Comparison of ENCODE assay signal across 8 cellular contexts in genomic region chr5:4700082-4700481, GRCh38.
DNase-seq lines count a peak whose midpoint lies in the region; ATAC-seq, FAIRE-seq and TF ChIP-seq lines count a peak whose summit lies in the region.

No MANE protein-coding gene starts in this region.

- H3K9me3 ChIP-seq in uterus = no peaks in the 10 kb centered on the region

- no peak for TF ChIP-seq POLR2A in uterus (IDR thresholded peaks at IDR 0.05)

- ATAC-seq in GM21576 (IDR thresholded peaks at IDR 0.05; ENCODE audit: unreplicated experiment) (no peak), GM19463 (IDR thresholded peaks at IDR 0.05; ENCODE audit: unreplicated experiment) (no peak)

- no peaks in the 10 kb centered on the region for H3K27me3 ChIP-seq in uterus

- no peak overlapping the region for H3K27ac ChIP-seq in uterus

- intact Hi-C loops in head of caudate nucleus (cut with DNase I) (no loop called here), uterus (cut with DNase I; ENCODE audit: low total_unique reads) (no loop called here)

- H3K4me3 ChIP-seq in skeletal muscle cell (ENCODE audit: low read depth, low read length) = no peak overlapping the region
- no peak overlapping the region for H3K4me3 ChIP-seq in uterus

- DNase-seq in D721Med (ENCODE audit: insufficient read length, low spot score) = no peak
- DNase-seq in RPMI7951 (ENCODE audit: low read depth) = peak; percentile 46
- DNase-seq in head of caudate nucleus = peak; percentile 58 to 90 (median 77)
- peak; percentile 2 for DNase-seq in skeletal muscle cell (ENCODE audit: low read depth)
- DNase-seq in uterus = no peak

- peak; percentile 76 for FAIRE-seq in D721Med (lab: Jason Lieb, UNC)

- H3K36me3 ChIP-seq in uterus = no peaks in the 10 kb centered on the region

- H3K4me1 ChIP-seq in uterus = no peaks in the 10 kb centered on the region

- TF ChIP-seq CTCF in D721Med (IDR thresholded peaks at IDR 0.05; ENCODE audit: insufficient read depth, missing control alignments) (peak; percentile 98), LNCAP (IDR thresholded peaks at IDR 0.05) (peak; percentile 36; the same call in 1 of the 2 replicates), uterus (IDR thresholded peaks at IDR 0.05) (no peak)

Comparison
In these comparisons a context has a peak if more than half of its experiments do, and no peak if none do; other contexts are left out.
1. DNase-seq: peak in RPMI7951 (single experiment), head of caudate nucleus (42 of 42) and skeletal muscle cell (single experiment); none in D721Med (single experiment) and uterus (0 of 2).
2. CTCF ChIP-seq: peak in D721Med (single experiment) and LNCAP (single experiment); none in uterus (0 of 4).